ENCODE assay signal across 8 cellular contexts in the genomic region with DNA sequence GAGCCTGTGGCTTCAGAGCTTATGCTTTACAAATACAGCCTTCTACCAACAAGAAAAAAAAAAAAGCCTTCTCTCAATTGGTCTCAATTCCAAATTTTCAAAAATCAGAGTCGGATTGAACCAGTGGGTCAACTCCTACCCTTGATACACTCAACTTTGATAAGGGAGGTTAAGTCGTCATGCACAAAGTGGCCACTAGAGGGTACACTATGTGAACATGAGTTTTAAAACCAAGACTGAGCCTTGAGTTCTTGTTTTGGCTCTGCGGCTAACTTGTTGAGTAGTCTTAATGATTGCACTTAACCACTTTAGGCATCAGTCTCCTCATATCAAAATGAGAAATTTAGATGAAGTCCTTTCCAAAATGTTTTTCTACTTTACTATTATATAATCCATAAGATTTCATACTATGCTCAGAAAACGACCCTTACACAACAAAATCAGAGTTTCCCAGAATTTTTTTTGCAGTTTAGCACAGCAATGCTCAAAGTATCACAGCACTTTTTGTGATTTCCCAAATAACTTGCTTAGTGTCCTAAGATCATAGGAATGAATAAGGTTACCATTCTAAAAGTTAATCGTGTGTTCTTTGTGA.
A peak's percentile ranks its signal among the peaks of the same experiment; 100 is the strongest.
DNase-seq lines count a peak whose midpoint lies in the region; ATAC-seq and TF ChIP-seq lines count a peak whose summit lies in the region.

No MANE protein-coding gene starts in this region.

- H3K9me3 Mint-ChIP-seq in stimulated activated memory B cell treated with anti-CD40 and anti-IgM and Interleukin-4, amounts not matched to agents 10 μg/mL and 1 μg/mL and 100 μg/mL, for 72 hours: no peaks in the 10 kb centered on the region

- peaks cover 6% of the 10 kb centered on the region for H3K4me1 Mint-ChIP-seq in stimulated activated memory B cell treated with anti-CD40 and anti-IgM and Interleukin-4, amounts not matched to agents 10 μg/mL and 1 μg/mL and 100 μg/mL, for 72 hours

- TF ChIP-seq POLR2A in spleen (IDR thresholded peaks at IDR 0.05): no peak

- POLR2A ChIA-PET in AG04450 (lab: Yijun Ruan, JAX): no interaction called here

- CTCF ChIA-PET in AG04450 (lab: Charles Lee): interaction anchor here (0.7 to 2.9 kb wide), 57 partner anchors 9 to 991 kb away, joined by 3 to 22 read pairs (median 4); no protein-coding TSS in a partner anchor

- H3K4me3 ChIP-seq in AG04450 (ENCODE audit: low read depth, low read length) (no peak overlapping the region), NT2/D1 (ENCODE audit: insufficient read length, low read depth) (no peak overlapping the region), spleen (no peak overlapping the region)

- TF ChIP-seq CTCF in AG04450 (IDR thresholded peaks at IDR 0.05; ENCODE audit: low read depth, low read length): peak; percentile 75
- TF ChIP-seq CTCF in spleen (IDR thresholded peaks at IDR 0.05 in 8 of 11, conservative IDR thresholded peaks at IDR 0.05 in 3 of 11): peak; percentile 46 to 80 (median 71)

- H3K27me3 ChIP-seq in AG04450 (ENCODE audit: control insufficient read depth, insufficient read depth, low read length) (no peaks in the 10 kb centered on the region), NT2/D1 (ENCODE audit: insufficient read depth, insufficient read length) (peaks cover 2% of the 10 kb centered on the region), spleen (replicated peaks in 1 of 7) (peaks cover 0 to 13% (median 0%) of the 10 kb centered on the region in 7 donors)

- H3K4me1 ChIP-seq in NT2/D1 (ENCODE audit: insufficient read depth, insufficient read length): no peaks in the 10 kb centered on the region
- no peaks in the 10 kb centered on the region for H3K4me1 ChIP-seq in spleen

- H3K27ac Mint-ChIP-seq in stimulated activated memory B cell treated with anti-CD40 and anti-IgM and Interleukin-4, amounts not matched to agents 10 μg/mL and 1 μg/mL and 100 μg/mL, for 72 hours: no peak overlapping the region

- no peak overlapping the region for H3K9ac ChIP-seq in NT2/D1 (ENCODE audit: insufficient read length, low read depth)

- H3K36me3 ChIP-seq in NT2/D1 (ENCODE audit: insufficient read depth, insufficient read length, low read length) (no peaks in the 10 kb centered on the region), spleen (no peaks in the 10 kb centered on the region)

- no peaks in the 10 kb centered on the region for H3K9me3 ChIP-seq in AG04450 (ENCODE audit: control insufficient read depth, insufficient read depth, low read length)
- no peaks in the 10 kb centered on the region for H3K9me3 ChIP-seq in NT2/D1 (ENCODE audit: insufficient read depth, low read length)
- H3K9me3 ChIP-seq in spleen: no peaks in the 10 kb centered on the region

- peaks cover 19% of the 10 kb centered on the region for H3K27me3 Mint-ChIP-seq in stimulated activated memory B cell treated with anti-CD40 and anti-IgM and Interleukin-4, amounts not matched to agents 10 μg/mL and 1 μg/mL and 100 μg/mL, for 72 hours

- 43 to 52% (median 47%) methylated on average over 5 of the region's 5 CpGs for WGBS in spleen, 5 donors

- ATAC-seq in GM18502 (IDR thresholded peaks at IDR 0.05; ENCODE audit: poor library complexity, unreplicated experiment) (peak; percentile 73), HG03039 (IDR thresholded peaks at IDR 0.05; ENCODE audit: unreplicated experiment) (peak; percentile 43)
- no peak for ATAC-seq in stimulated activated memory B cell treated with anti-CD40 and anti-IgM and Interleukin-4, amounts not matched to agents 10 μg/mL and 1 μg/mL and 100 μg/mL, for 72 hours

- intact Hi-C loops in head of caudate nucleus (cut with DNase I): no loop called here
- intact Hi-C loops in spleen (cut with DNase I; ENCODE audit: low total_unique reads): no loop called here

- no peak overlapping the region for H3K4me3 Mint-ChIP-seq in stimulated activated memory B cell treated with anti-CD40 and anti-IgM and Interleukin-4, amounts not matched to agents 10 μg/mL and 1 μg/mL and 100 μg/mL, for 72 hours

- no peak overlapping the region for H3K27ac ChIP-seq in AG04450 (ENCODE audit: low read depth, low read length)
- no peak overlapping the region for H3K27ac ChIP-seq in spleen

- no peaks in the 10 kb centered on the region for H3K36me3 Mint-ChIP-seq in stimulated activated memory B cell treated with anti-CD40 and anti-IgM and Interleukin-4, amounts not matched to agents 10 μg/mL and 1 μg/mL and 100 μg/mL, for 72 hours

- DNase-seq in AG04450 (ENCODE audit: low read depth, low spot score) (no peak), NT2/D1 (ENCODE audit: low read depth, low spot score) (peak; percentile 71), head of caudate nucleus (peak in 34 of 42 donors; percentile 12 to 86 (median 60)), spleen (no peak)
- DNase-seq in activated T-helper 9 cell treated with anti-CD3 and anti-CD28 coated beads, Interleukin-2, amount 50 U/mL, for 16 hours (ENCODE audit: low read depth): peak; percentile 19

Comparison
In these comparisons a context has a peak if more than half of its experiments do, and no peak if none do; other contexts are left out.
1. DNase-seq: peak in NT2/D1 (single experiment), activated T-helper 9 cell treated with anti-CD3 and anti-CD28 coated beads, Interleukin-2, amount 50 U/mL, for 16 hours (single experiment) and head of caudate nucleus (34 of 42); none in AG04450 (single experiment) and spleen (single experiment).